Comparison of ENCODE assay signal across 3 cellular contexts in the genomic region with DNA sequence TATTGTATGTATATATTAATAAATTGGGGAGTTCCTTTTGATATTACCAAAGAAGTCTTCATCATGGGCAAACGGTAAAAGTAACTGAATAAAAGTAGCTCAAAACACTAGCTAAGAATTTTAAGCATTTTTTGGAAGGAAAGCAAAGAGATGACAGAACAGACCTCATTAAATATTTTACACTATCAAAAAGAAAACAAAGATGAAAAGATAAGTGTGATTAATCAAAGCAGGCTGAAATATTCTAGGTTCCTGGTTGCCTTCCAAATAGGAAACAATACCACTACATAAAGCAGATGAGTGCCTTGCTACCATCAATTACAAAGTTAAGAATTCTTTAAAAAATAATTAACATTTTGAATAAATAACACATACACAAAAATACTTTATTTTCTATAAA.
A peak's percentile ranks its signal among the peaks of the same experiment; 100 is the strongest.
TF ChIP-seq lines count a peak whose summit lies in the region.

No MANE protein-coding gene starts in this region.

TF ChIP-seq in SK-N-SH, 30 proteins besides CTCF, POLR2A, EP300 and RAD21:
- TF ChIP-seq RCOR1 (IDR thresholded peaks at IDR 0.05; ENCODE audit: low read length) = 0 out of 2 replicates have a peak, but pooled peaks have one; percentile 39
- no peak for TF ChIP-seq MXI1 (IDR thresholded peaks at IDR 0.05; ENCODE audit: low read depth, low read length)
- TF ChIP-seq FOSL2 (IDR thresholded peaks at IDR 0.05; ENCODE audit: borderline replicate concordance, low read depth) = no peak
- no peak for TF ChIP-seq ZBTB33 (IDR thresholded peaks at IDR 0.05; ENCODE audit: borderline replicate concordance, low read depth)

TF ChIP-seq in endothelial cell of umbilical vein, 7 proteins besides CTCF, POLR2A, EP300 and RAD21:
- TF ChIP-seq POLR2AphosphoS5 (IDR thresholded peaks at IDR 0.05; ENCODE audit: insufficient read depth, low read depth, low read length) (no peak), GATA2 (IDR thresholded peaks at IDR 0.05; ENCODE audit: insufficient read depth, insufficient read length, low read depth, low read length) (peak; percentile 57), FOS (IDR thresholded peaks at IDR 0.05; ENCODE audit: borderline replicate concordance, insufficient read depth, low read length) (no peak), JUN (IDR thresholded peaks at IDR 0.05; ENCODE audit: borderline replicate concordance, insufficient read depth, insufficient read length, low read depth) (no peak), MYC (IDR thresholded peaks at IDR 0.05; ENCODE audit: low read depth, low read length) (no peak)
- TF ChIP-seq, protein P1, sequence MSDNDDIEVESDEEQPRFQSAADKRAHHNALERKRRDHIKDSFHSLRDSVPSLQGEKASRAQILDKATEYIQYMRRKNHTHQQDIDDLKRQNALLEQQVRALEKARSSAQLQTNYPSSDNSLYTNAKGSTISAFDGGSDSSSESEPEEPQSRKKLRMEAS (IDR thresholded peaks at IDR 0.05; ENCODE audit: insufficient read depth, insufficient read length) = no peak

TF ChIP-seq in GM23338, 12 proteins besides CTCF, POLR2A, EP300 and RAD21:
- no peak for TF ChIP-seq ZNF331 (CRISPR knock-in tag; IDR thresholded peaks at IDR 0.05; ENCODE audit: low read depth)
- no peak for TF ChIP-seq NANOG (IDR thresholded peaks at IDR 0.05; ENCODE audit: borderline replicate concordance)
- no peak for TF ChIP-seq STAT1 (IDR thresholded peaks at IDR 0.05; ENCODE audit: unreplicated experiment)
